9 cellular contexts compared by ENCODE assay signal in genomic region chr19:18279516-18280246, GRCh38. TPM values are rescaled to one million over a fixed set of nuclear protein-coding genes. Genes with fewer than 3 reads are reported as not detected.
DNase-seq lines count a peak whose midpoint lies in the region; ATAC-seq and TF ChIP-seq lines count a peak whose summit lies in the region.
"Had no signal": no experiment of that assay in that cellular context is flagged by ENCODE, and none has a peak within 500 bp of the region (broad histone marks: within the 10 kb centered on the region; RNA-seq: fewer than 3 reads in every experiment).

No MANE protein-coding gene starts in this region.

- TF ChIP-seq CTCF in parathyroid adenoma (IDR thresholded peaks at IDR 0.05) (peak; percentile 98), tibial nerve (IDR thresholded peaks at IDR 0.05) (peak; percentile 85 to 98 (median 97))

- H3K27ac ChIP-seq in BLaER1 (peak overlapping the region; percentile 100), parathyroid adenoma (peak overlapping the region; percentile 100), tibial nerve (peak overlapping the region; percentile 99 to 100 (median 100))

- H3K27me3 ChIP-seq in BLaER1 (no peaks in the 10 kb centered on the region), adipocyte (replicated peaks; ENCODE audit: control insufficient read depth, insufficient read depth, low read length) (no peaks in the 10 kb centered on the region), parathyroid adenoma (ENCODE audit: control insufficient read depth, insufficient read depth, low read length) (no peaks in the 10 kb centered on the region), tibial nerve (no peaks in the 10 kb centered on the region)

- peak; percentile 82 to 99 for TF ChIP-seq EP300 in tibial nerve (IDR thresholded peaks at IDR 0.05)

- H3K36me3 ChIP-seq in BLaER1 (peaks cover 41% of the 10 kb centered on the region), adipocyte (ENCODE audit: control insufficient read depth, insufficient read depth, low read length, severe bottlenecking) (no peaks in the 10 kb centered on the region), parathyroid adenoma (ENCODE audit: control insufficient read depth, insufficient read depth, low read length) (peaks cover 4% of the 10 kb centered on the region), tibial nerve (peaks cover 0 to 19% (median 0%) of the 10 kb centered on the region in 3 donors)

- H3K4me3 ChIP-seq in BLaER1: peak overlapping the region; percentile 99
- H3K4me3 ChIP-seq in adipocyte (ENCODE audit: low read length): peak overlapping the region; percentile 99
- peak overlapping the region; percentile 100 for H3K4me3 ChIP-seq in parathyroid adenoma (ENCODE audit: low read depth, low read length)
- H3K4me3 ChIP-seq in tibial nerve: peak overlapping the region; percentile 97 to 99 (median 98)

- intact Hi-C loops in cardiac septum (cut with DNase I): loop anchor here (1.0 to 5.0 kb wide), 4 partner anchors 44 to 138 kb away; partner anchors contain the start of genes LSM4, RAB3A and SSBP4

- H3K9me3 ChIP-seq in BLaER1 (no peaks in the 10 kb centered on the region), adipocyte (ENCODE audit: control insufficient read depth, low read length) (no peaks in the 10 kb centered on the region), parathyroid adenoma (ENCODE audit: control insufficient read depth, low read length) (no peaks in the 10 kb centered on the region), tibial nerve (no peaks in the 10 kb centered on the region)

- TF ChIP-seq POLR2A in tibial nerve (IDR thresholded peaks at IDR 0.05): peak; percentile 92 to 97

- WGBS in tibial nerve, 2 donors: 0% methylated on average over 54 of the region's 55 CpGs

- peaks cover 61% of the 10 kb centered on the region for H3K4me1 ChIP-seq in BLaER1
- H3K4me1 ChIP-seq in adipocyte (ENCODE audit: control insufficient read depth, insufficient read depth, low read length): peaks cover 38% of the 10 kb centered on the region
- peaks cover 35% of the 10 kb centered on the region for H3K4me1 ChIP-seq in parathyroid adenoma
- H3K4me1 ChIP-seq in tibial nerve: peaks cover 0 to 67% (median 61%) of the 10 kb centered on the region in 4 donors

- H2AFZ ChIP-seq in parathyroid adenoma: peak overlapping the region; percentile 57

- H4K20me1 ChIP-seq in BLaER1: peaks cover 64% of the 10 kb centered on the region

- peak overlapping the region; percentile 95 for H3K4me2 ChIP-seq in BLaER1
- peak overlapping the region; percentile 93 for H3K4me2 ChIP-seq in parathyroid adenoma (ENCODE audit: low read length)

- peak; percentile 19 for ATAC-seq in GM21576 (IDR thresholded peaks at IDR 0.05; ENCODE audit: unreplicated experiment)

- H3K9ac ChIP-seq in BLaER1 (peak overlapping the region; percentile 100), adipocyte (ENCODE audit: low read length) (peak overlapping the region; percentile 99), parathyroid adenoma (peak overlapping the region; percentile 96)

- H3K79me2 ChIP-seq in parathyroid adenoma: peaks cover 14% of the 10 kb centered on the region

- peak; percentile 62 for DNase-seq in NCI-H1417 treated with DMSO at 0.1 percent for 48 hours (lab: John Stamatoyannopoulos, UW)
- peak; percentile 71 to 87 for DNase-seq in SW 1271 (lab: John Stamatoyannopoulos, UW)
- peak; percentile 95 for DNase-seq in adipocyte (ENCODE audit: low read depth)
- peak; percentile 97 for DNase-seq in cardiac septum (ENCODE audit: low spot score)
- peak; percentile 87 to 89 for DNase-seq in tibial nerve (ENCODE audit: low spot score in 2 of 2)

RNA-seq across cellular contexts. Expression of gene JUND, which starts 1.7 kb away (rescaled TPM):
- 140 TPM for total RNA-seq in cardiac septum
- 100 to 1,000 TPM; 309 to 553 (median 486) TPM for total RNA-seq in tibial nerve

RNA-seq across cellular contexts. Expression of gene IQCN, which starts 5.4 kb away (rescaled TPM):
- total RNA-seq in cardiac septum (1.1 TPM), tibial nerve (10 to 100 TPM in 2 of 4 donors, 1 to 10 TPM in 2; 2.3 to 11.4 (median 8.2) TPM)

RNA-seq across cellular contexts. Expression of gene LSM4, which starts 43.2 kb away (rescaled TPM):
- 83.8 TPM for total RNA-seq in cardiac septum
- 100 to 1,000 TPM in 3 of 4 donors, 10 to 100 TPM in 1; 70.4 to 167 (median 156) TPM for total RNA-seq in tibial nerve

RNA-seq across cellular contexts. Expression of gene PDE4C, which starts 53.4 kb away (rescaled TPM):
- 1.3 TPM for total RNA-seq in cardiac septum
- total RNA-seq in tibial nerve: under 1 TPM in 3 of 4 donors, not detected in 1; under 0.01 to 0.60 (median 0.59) TPM
- total RNA-seq: T-helper 1 cell treated with Interleukin-12 subunit alpha and Interleukin-12 subunit beta and Interleukin-4 antibody, amounts not matched to agents 30 ng/mL and 1 ng/mL, for 36 hours had no signal

Comparison
In these comparisons a context has a peak if more than half of its experiments do, and no peak if none do; other contexts are left out.
1. Peak in every context shown above with its lines: DNase-seq, ATAC-seq, H3K4me3 ChIP-seq and H3K27ac ChIP-seq.